8 cellular contexts compared by ENCODE assay signal in genomic region chr7:29113384-29114102, GRCh38. TPM values are rescaled to one million over a fixed set of nuclear protein-coding genes. Genes with fewer than 3 reads are reported as not detected.
DNase-seq lines count a peak whose midpoint lies in the region; ATAC-seq and TF ChIP-seq lines count a peak whose summit lies in the region.

No MANE protein-coding gene starts in this region.

- peak; percentile 89 for ATAC-seq in HCT116
- ATAC-seq in heart right ventricle: peak in 4 of 8 donors; percentile 24 to 59 (median 34)
- ATAC-seq in upper lobe of right lung: peak; percentile 66
- ATAC-seq in HG02981 (IDR thresholded peaks at IDR 0.05; ENCODE audit: unreplicated experiment): no peak
- no peak for ATAC-seq in GM21723 (IDR thresholded peaks at IDR 0.05; ENCODE audit: unreplicated experiment)

- H3K9me2 ChIP-seq in HCT116 (ENCODE audit: insufficient read depth): no peaks in the 10 kb centered on the region

- POLR2A ChIA-PET in HCT116 (lab: Charles Lee): interaction anchor here (0.9 to 1.0 kb wide), 2 partner anchors 186 to 449 kb away, joined by 3 read pairs; no protein-coding TSS in a partner anchor

- H3K4me2 ChIP-seq in HCT116 (ENCODE audit: low read length): peak overlapping the region; percentile 35

- no peak for TF ChIP-seq POLR2A in HCT116 (IDR thresholded peaks at IDR 0.05; ENCODE audit: borderline replicate concordance, extremely low read depth, insufficient read depth, insufficient read length)

- H3K79me2 ChIP-seq in HCT116 (ENCODE audit: insufficient read depth, low read length): no peaks in the 10 kb centered on the region

- no peaks in the 10 kb centered on the region for H3K9me3 ChIP-seq in HCT116 (ENCODE audit: control insufficient read depth in 1 of 2, insufficient read depth in 1 of 2, low read depth in 1 of 2, low read length in 2 of 2)
- no peaks in the 10 kb centered on the region for H3K9me3 ChIP-seq in heart right ventricle
- no peaks in the 10 kb centered on the region for H3K9me3 ChIP-seq in upper lobe of right lung

- RAD21 ChIA-PET in HCT116 (lab: Charles Lee; ENCODE audit: low non-redundant PET in 1 of 2, low total read pairs in 2 of 2, uncharacterized antibody in 2 of 2, unreplicated experiment in 2 of 2): interaction anchor here (1.0 to 1.9 kb wide), 3 partner anchors 232 to 295 kb away, joined by 5 to 7 read pairs (median 6); no protein-coding TSS in a partner anchor

- H3K4me3 ChIP-seq in HCT116 (replicated peaks in 1 of 2; ENCODE audit: low read depth in 1 of 2, low read length in 2 of 2) (no peak overlapping the region), heart right ventricle (no peak overlapping the region), upper lobe of right lung (no peak overlapping the region)

- H3K27me3 ChIP-seq in HCT116 (ENCODE audit: insufficient read depth, low read length) (no peaks in the 10 kb centered on the region), heart right ventricle (peaks cover 0 to 3% (median 0%) of the 10 kb centered on the region in 7 donors), upper lobe of right lung (peaks cover 4% of the 10 kb centered on the region)

- no TSS peak for BruUV-seq in HCT116 (replicated peaks; lab: Mats Ljungman, UMichigan)

- no peak overlapping the region for H3K27ac ChIP-seq in HCT116 (ENCODE audit: low read depth, low read length)
- H3K27ac ChIP-seq in heart right ventricle: no peak overlapping the region
- no peak overlapping the region for H3K27ac ChIP-seq in upper lobe of right lung

- H4K20me1 ChIP-seq in HCT116 (ENCODE audit: insufficient read depth): no peaks in the 10 kb centered on the region

- DNase-seq in CD1c-positive myeloid dendritic cell (ENCODE audit: extremely low spot score) (peak; percentile 79), HCT116 (ENCODE audit: low read depth, low spot score) (peak; percentile 36), SK-N-DZ (ENCODE audit: low spot score) (peak; percentile 54), heart right ventricle (no peak), upper lobe of right lung (no peak)
- no peak for DNase-seq in NK-92 treated with Interleukin-12 subunit alpha and Interleukin-12 subunit beta, amount 100 ng/mL, for 24 hours (lab: John Stamatoyannopoulos, UW)

- intact Hi-C loops in HCT116 (cut with micrococcal nuclease) (loop anchor here (2.0 to 5.0 kb wide), 2 partner anchors 234 to 295 kb away; no protein-coding TSS in a partner anchor), heart right ventricle (cut with DNase I) (loop anchor here in 4 of 10 donors (5.0 to 10.0 kb wide), 5 partner anchors 81 to 299 kb away; partner anchors contain the start of gene CHN2 (in 1 of the 4)), upper lobe of right lung (cut with DNase I) (no loop called here)

- H3K36me3 ChIP-seq in HCT116 (ENCODE audit: control insufficient read depth in 1 of 2, insufficient read depth in 2 of 2, low read length in 2 of 2) (no peaks in the 10 kb centered on the region), heart right ventricle (peaks cover 0 to 10% (median 2%) of the 10 kb centered on the region in 9 donors), upper lobe of right lung (no peaks in the 10 kb centered on the region)

- WGBS in heart right ventricle, 2 donors: 51 to 54% methylated on average over 5 of the region's 5 CpGs

- CTCF ChIA-PET in HCT116 (lab: Charles Lee): interaction anchor here (0.7 to 4.0 kb wide), 12 partner anchors 12 to 294 kb away, joined by 3 to 52 read pairs (median 6); no protein-coding TSS in a partner anchor

- TF ChIP-seq CTCF in HCT116 (IDR thresholded peaks at IDR 0.05 in 2 of 3, conservative IDR thresholded peaks at IDR 0.05 in 1 of 3; ENCODE audit: borderline replicate concordance in 1 of 3, insufficient read depth in 1 of 3, low read depth in 2 of 3, low read length in 2 of 3): peak; percentile 46 to 56 (median 54); a peak in 5 of 6 replicates
- peak in 7 of 9 donors; percentile 7 to 49 (median 37) for TF ChIP-seq CTCF in heart right ventricle (IDR thresholded peaks at IDR 0.05)
- TF ChIP-seq CTCF in upper lobe of right lung (IDR thresholded peaks at IDR 0.05): no peak

- TF ChIP-seq RAD21 in HCT116 (IDR thresholded peaks at IDR 0.05; ENCODE audit: low read depth): peak; percentile 74

- H3K9ac ChIP-seq in HCT116 (ENCODE audit: low read length): no peak overlapping the region

- peaks cover 3 to 20% of the 10 kb centered on the region in 2 experiments; a peak in 3 of 4 replicates for H3K4me1 ChIP-seq in HCT116 (ENCODE audit: control insufficient read depth in 1 of 2, insufficient read depth in 2 of 2, low read length in 2 of 2)
- H3K4me1 ChIP-seq in heart right ventricle: peaks cover 0 to 57% (median 15%) of the 10 kb centered on the region in 9 donors
- peaks cover 10% of the 10 kb centered on the region for H3K4me1 ChIP-seq in upper lobe of right lung

- H2AFZ ChIP-seq in HCT116 (ENCODE audit: low read depth, low read length, poor library complexity, severe bottlenecking): no peak overlapping the region

TF ChIP-seq in HCT116, 20 proteins besides CTCF, POLR2A, EP300 and RAD21:
- TF ChIP-seq ATF3 (IDR thresholded peaks at IDR 0.05): no peak
- TF ChIP-seq SP1 (IDR thresholded peaks at IDR 0.05; ENCODE audit: low read depth): peak; percentile 26; the same call in 1 of the 2 replicates
- TF ChIP-seq FOSL1 (IDR thresholded peaks at IDR 0.05; ENCODE audit: low read depth): peak; percentile 35; the same call in 1 of the 2 replicates
- peak; percentile 9; the same call in 1 of the 2 replicates for TF ChIP-seq MAX (IDR thresholded peaks at IDR 0.05)
- peak; percentile 38; the same call in 1 of the 2 replicates for TF ChIP-seq JUND (IDR thresholded peaks at IDR 0.05)
- TF ChIP-seq CBX3 (IDR thresholded peaks at IDR 0.05; ENCODE audit: low read depth): no peak

RNA-seq across cellular contexts. Expression of gene CPVL, which starts 32.8 kb away (rescaled TPM):
- 10.3 TPM for total RNA-seq in HCT116 (2021; ENCODE audit: unreplicated experiment)
- polyA plus RNA-seq in HCT116 (2012): 7.6 and 9.1 TPM in 2 replicates
- 29.0 and 32.4 TPM in 2 replicates for polyA plus RNA-seq in SK-N-DZ (2014; cell fraction: cytosol; rRNA removed)
- polyA plus RNA-seq in SK-N-DZ (2014; cell fraction: nucleus; rRNA removed): 13.0 and 20.8 TPM in 2 replicates
- total RNA-seq in heart right ventricle: 100 to 1,000 TPM in 6 of 10 donors, 10 to 100 TPM in 4; 49.4 to 215 (median 101) TPM
- 10 to 100 TPM; 82.3 to 85.5 TPM for polyA plus RNA-seq in heart right ventricle
- 31.9 TPM for total RNA-seq in upper lobe of right lung

Comparison
In these comparisons a context has a peak if more than half of its experiments do, and no peak if none do; other contexts are left out.
1. DNase-seq: peak in CD1c-positive myeloid dendritic cell (single experiment), HCT116 (single experiment) and SK-N-DZ (single experiment); none in heart right ventricle (0 of 2), upper lobe of right lung (single experiment) and NK-92 treated with Interleukin-12 subunit alpha and Interleukin-12 subunit beta, amount 100 ng/mL, for 24 hours (single experiment).
2. ATAC-seq: peak in HCT116 (single experiment) and upper lobe of right lung (single experiment); none in HG02981 (single experiment) and GM21723 (single experiment).